In the genomic region with DNA sequence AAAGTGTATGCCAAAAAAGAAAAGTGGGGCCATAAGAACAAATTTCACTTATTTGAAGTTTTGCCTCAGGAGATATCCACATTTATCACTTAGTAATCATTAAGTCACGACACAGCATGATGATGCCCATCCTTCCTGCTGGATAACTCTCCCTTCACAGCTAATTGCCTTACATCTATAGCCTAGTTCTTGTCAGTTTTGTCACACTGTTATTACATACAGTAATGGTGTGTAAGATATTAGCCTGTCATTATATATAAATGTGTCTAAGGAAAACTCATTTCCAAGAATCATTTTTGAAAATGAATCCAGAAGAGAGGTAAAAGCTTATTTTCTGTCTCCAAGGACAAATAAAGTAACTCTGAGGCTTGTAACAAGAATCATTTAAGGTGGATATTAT, we compare ENCODE assay signal across 25 cellular contexts.
"Had no signal": no experiment of that assay in that cellular context is flagged by ENCODE, and none has a peak within 500 bp of the region (broad histone marks: within the 10 kb centered on the region; RNA-seq: fewer than 3 reads in every experiment).

No MANE protein-coding gene starts in this region.

- DNase-seq: colonic mucosa; cortex of kidney; dermis blood vessel endothelial cell; dorsolateral prefrontal cortex; effector CD4-positive, alpha-beta T cell; effector CD8-positive, alpha-beta T cell; effector memory CD4-positive, alpha-beta T cell; effector memory CD8-positive, alpha-beta T cell; endodermal cell; erythroblast; esophagus squamous epithelium; foreskin fibroblast; foreskin keratinocyte; foreskin melanocyte; gastrocnemius medialis; glutamatergic neuron; head of caudate nucleus; heart left ventricle; heart right ventricle had no signal

- H3K27me3 Mint-ChIP-seq: dendritic cell treated with granulocyte-macrophage colony-stimulating factor and Interleukin-4, amounts not matched to agents 40 ng/mL and 50 ng/mL, for 4 days had no signal

- H3K27ac Mint-ChIP-seq: dendritic cell treated with granulocyte-macrophage colony-stimulating factor and Interleukin-4, amounts not matched to agents 40 ng/mL and 50 ng/mL, for 4 days; effector memory CD8-positive, alpha-beta T cell; endodermal cell had no signal

- H3K36me3 ChIP-seq: colonic mucosa, esophagus muscularis mucosa, esophagus squamous epithelium, gastrocnemius medialis, gastroesophageal sphincter, heart left ventricle, heart right ventricle had no signal

- H3K9me3 ChIP-seq: colonic mucosa, esophagus muscularis mucosa, esophagus squamous epithelium, gastrocnemius medialis, gastroesophageal sphincter, heart left ventricle, heart right ventricle had no signal

- H3K27me3 ChIP-seq: colonic mucosa, dorsolateral prefrontal cortex, esophagus muscularis mucosa, gastrocnemius medialis, gastroesophageal sphincter, heart left ventricle, heart right ventricle had no signal

- H3K27ac ChIP-seq: colonic mucosa, coronary artery, dorsolateral prefrontal cortex, epithelial cell of prostate, esophagus muscularis mucosa, esophagus squamous epithelium, foreskin keratinocyte, gastrocnemius medialis, gastroesophageal sphincter, heart left ventricle, heart right ventricle had no signal

- ATAC-seq: effector memory CD8-positive, alpha-beta T cell; esophagus mucosa; foreskin keratinocyte; gastrocnemius medialis; gastroesophageal sphincter; heart left ventricle; heart right ventricle had no signal

- H3K9me3 Mint-ChIP-seq: dendritic cell treated with granulocyte-macrophage colony-stimulating factor and Interleukin-4, amounts not matched to agents 40 ng/mL and 50 ng/mL, for 4 days; effector memory CD8-positive, alpha-beta T cell; endodermal cell had no signal

- H3K4me3 Mint-ChIP-seq: dendritic cell treated with granulocyte-macrophage colony-stimulating factor and Interleukin-4, amounts not matched to agents 40 ng/mL and 50 ng/mL, for 4 days; effector memory CD8-positive, alpha-beta T cell; endodermal cell had no signal

- H3K4me3 ChIP-seq: colonic mucosa, coronary artery, dorsolateral prefrontal cortex, esophagus muscularis mucosa, esophagus squamous epithelium, gastrocnemius medialis, gastroesophageal sphincter, heart left ventricle, heart right ventricle had no signal
